Comparison of ENCODE assay signal across 22 cellular contexts in genomic region chr10:13399236-13399635, GRCh38.
"Had no signal": no experiment of that assay in that cellular context is flagged by ENCODE, and none has a peak within 500 bp of the region (broad histone marks: within the 10 kb centered on the region; RNA-seq: fewer than 3 reads in every experiment).

No MANE protein-coding gene starts in this region.

- H3K36me3 ChIP-seq: cardiac muscle cell, lower lobe of right lung, tibial artery had no signal

- H3K27ac ChIP-seq: body of pancreas, cardiac muscle cell, lower lobe of right lung, tibial artery had no signal

- H3K4me3 ChIP-seq: body of pancreas, cardiac muscle cell, lower lobe of right lung, tibial artery had no signal

- H3K27me3 ChIP-seq: body of pancreas, cardiac muscle cell had no signal

- H3K4me1 ChIP-seq: lower lobe of right lung, tibial artery had no signal

- H3K9me3 ChIP-seq: body of pancreas, lower lobe of right lung had no signal

- DNase-seq: activated CD4-positive, alpha-beta T cell treated with anti-CD3 and anti-CD28 coated beads for 1 hour; activated CD4-positive, alpha-beta T cell treated with anti-CD3 and anti-CD28 coated beads, Interleukin-2, amount 50 U/mL, for 1 hour; activated gamma-delta T cell treated with Interleukin-2 at 50 U/mL for 16 hours; activated T-cell treated with anti-CD3 and anti-CD28 coated beads, Interleukin-2, amount 50 U/mL, for 1 hour; anterior cingulate cortex; body of pancreas; dermis blood vessel endothelial cell; effector CD8-positive, alpha-beta T cell; erythroblast; foreskin fibroblast; lower lobe of right lung; naive thymus-derived CD4-positive, alpha-beta T cell; occipital lobe; small intestine; stimulated activated CD4-positive, alpha-beta T cell treated with anti-CD3 and anti-CD28 coated beads, Interleukin-2, amount 100 ng/mL, for 24 hours; stimulated activated naive CD8-positive, alpha-beta T cell treated with anti-CD3 and anti-CD28 coated beads, Interleukin-15, amount 100 ng/mL, for 72 hours; tibial artery had no signal

- ATAC-seq: body of pancreas; left lobe of liver; lower lobe of right lung; naive thymus-derived CD4-positive, alpha-beta T cell; sciatic nerve; stimulated activated effector memory CD8-positive, alpha-beta T cell treated with anti-CD3 and anti-CD28 coated beads, Interleukin-12 subunit alpha, Interleukin-12 subunit beta, amount 100 ng/mL, for 72 hours; stimulated activated naive CD8-positive, alpha-beta T cell treated with anti-CD3 and anti-CD28 coated beads, Interleukin-15, amount 100 ng/mL, for 72 hours had no signal

- FAIRE-seq: small intestine, TTC549 had no signal
